28 cellular contexts compared by ENCODE assay signal in genomic region chr20:61791995-61792394, GRCh38.
"Had no signal": no experiment of that assay in that cellular context is flagged by ENCODE, and none has a peak within 500 bp of the region (broad histone marks: within the 10 kb centered on the region; RNA-seq: fewer than 3 reads in every experiment).

No MANE protein-coding gene starts in this region.

- H3K27ac ChIP-seq: colonic mucosa, epithelial cell of prostate, esophagus squamous epithelium, gastrocnemius medialis, heart right ventricle, left ventricle myocardium inferior, lower lobe of right lung had no signal

- H3K4me1 Mint-ChIP-seq: endodermal cell had no signal

- H3K27me3 Mint-ChIP-seq: dendritic cell treated with granulocyte-macrophage colony-stimulating factor and Interleukin-4, amounts not matched to agents 40 ng/mL and 50 ng/mL, for 4 days had no signal

- H3K9me3 ChIP-seq: colonic mucosa, esophagus squamous epithelium, gastrocnemius medialis, heart right ventricle, left ventricle myocardium inferior, lower lobe of right lung, mucosa of descending colon had no signal

- ATAC-seq: effector memory CD8-positive, alpha-beta T cell; esophagus mucosa; gastrocnemius medialis; heart right ventricle; left colon; left lobe of liver; lower lobe of right lung; mucosa of descending colon had no signal

- H3K4me1 ChIP-seq: colonic mucosa, gastrocnemius medialis, heart right ventricle, left ventricle myocardium inferior, lower lobe of right lung had no signal

- H3K27me3 ChIP-seq: colonic mucosa, gastrocnemius medialis had no signal

- FAIRE-seq: endometrium, islet of Langerhans, keratinocyte had no signal

- H3K9me3 Mint-ChIP-seq: endodermal cell, mesothelial cell of epicardium had no signal

- H3K4me3 Mint-ChIP-seq: dendritic cell treated with granulocyte-macrophage colony-stimulating factor and Interleukin-4, amounts not matched to agents 40 ng/mL and 50 ng/mL, for 4 days; effector memory CD8-positive, alpha-beta T cell; endodermal cell; mesothelial cell of epicardium; naive B cell had no signal

- H3K27ac Mint-ChIP-seq: dendritic cell treated with granulocyte-macrophage colony-stimulating factor and Interleukin-4, amounts not matched to agents 40 ng/mL and 50 ng/mL, for 4 days; effector memory CD8-positive, alpha-beta T cell; endodermal cell; mesothelial cell of epicardium; naive B cell had no signal

- H3K36me3 Mint-ChIP-seq: mesothelial cell of epicardium had no signal

- DNase-seq: colonic mucosa; cortex of kidney; effector CD8-positive, alpha-beta T cell; effector memory CD8-positive, alpha-beta T cell; endodermal cell; erythroblast; esophagus squamous epithelium; foreskin fibroblast; foreskin melanocyte; gastrocnemius medialis; head of caudate nucleus; heart right ventricle; hippocampal formation; kidney glomerular epithelial cell; left colon; left ventricle myocardium inferior; mesenchymal stem cell; mucosa of descending colon; naive B cell had no signal

- H3K4me3 ChIP-seq: colonic mucosa, esophagus squamous epithelium, gastrocnemius medialis, heart right ventricle, left ventricle myocardium inferior, lower lobe of right lung, mucosa of descending colon had no signal

- H3K36me3 ChIP-seq: colonic mucosa, esophagus squamous epithelium, gastrocnemius medialis, heart right ventricle, left ventricle myocardium inferior, lower lobe of right lung had no signal
